28 cellular contexts compared by ENCODE assay signal in genomic region chr9:122418016-122418415, GRCh38. TPM values are rescaled to one million over a fixed set of nuclear protein-coding genes. Genes with fewer than 3 reads are reported as not detected.
"Had no signal": no experiment of that assay in that cellular context is flagged by ENCODE, and none has a peak within 500 bp of the region (broad histone marks: within the 10 kb centered on the region; RNA-seq: fewer than 3 reads in every experiment).

No MANE protein-coding gene starts in this region.

- H3K27me3 ChIP-seq: colonic mucosa, gastrocnemius medialis, ovary, sigmoid colon, spleen, tibial nerve, upper lobe of left lung had no signal

- ATAC-seq: gastrocnemius medialis; left ventricle myocardium superior; lower lobe of right lung; naive thymus-derived CD8-positive, alpha-beta T cell; psoas muscle; right cardiac atrium; stimulated activated memory B cell treated with anti-CD40 and anti-IgM and Interleukin-4, amounts not matched to agents 10 μg/mL and 1 μg/mL and 100 μg/mL, for 72 hours; stimulated activated naive CD8-positive, alpha-beta T cell treated with anti-CD3 and anti-CD28 coated beads, Interleukin-15, Interleukin-2, amounts not matched to agents 100 U/mL and 50 U/mL, for 24 hours had no signal

- H3K9me3 ChIP-seq: colonic mucosa, gastrocnemius medialis, psoas muscle, sigmoid colon had no signal

- H3K4me1 ChIP-seq: colonic mucosa, gastrocnemius medialis, lower lobe of right lung, psoas muscle, sigmoid colon, spleen, tibial nerve, upper lobe of left lung had no signal

- H3K27ac ChIP-seq: colonic mucosa, gastrocnemius medialis, lower lobe of right lung, ovary, psoas muscle, sigmoid colon, skin epidermis, spleen, thoracic aorta, tibial nerve, upper lobe of left lung had no signal

- H3K36me3 ChIP-seq: colonic mucosa, gastrocnemius medialis, lower lobe of right lung, ovary, sigmoid colon, spleen, thoracic aorta, tibial nerve, upper lobe of left lung had no signal

- H3K4me3 ChIP-seq: colonic mucosa, gastrocnemius medialis, lower lobe of right lung, ovary, psoas muscle, sigmoid colon, skin epidermis, spleen, thoracic aorta, tibial nerve, upper lobe of left lung had no signal

- DNase-seq: colonic mucosa; dermis blood vessel endothelial cell; effector memory CD4-positive, alpha-beta T cell; gastrocnemius medialis; head of caudate nucleus; left ventricle myocardium superior; lower lobe of right lung; naive thymus-derived CD8-positive, alpha-beta T cell; occipital lobe; ovary; posterior cingulate gyrus; psoas muscle; right cardiac atrium; sigmoid colon; spleen; stimulated activated CD4-positive, alpha-beta T cell treated with anti-CD3 and anti-CD28 coated beads, Interleukin-4, amount 100 ng/mL, for 4 hours; stimulated activated naive CD8-positive, alpha-beta T cell treated with anti-CD3 and anti-CD28 coated beads, Interleukin-15, Interleukin-2, amounts not matched to agents 100 U/mL and 50 U/mL, for 24 hours; upper lobe of left lung had no signal

RNA-seq across cellular contexts. Expression of gene OR1J1, which starts 59.7 kb away (rescaled TPM):
- total RNA-seq: cerebellum; colonic mucosa; dermis blood vessel endothelial cell; fibroblast of lung; gastrocnemius medialis; glomerular endothelial cell; left ventricle myocardium superior; lower lobe of right lung; mesenteric fat pad; myocyte; naive thymus-derived CD8-positive, alpha-beta T cell; occipital lobe; ovary; psoas muscle; renal cortical epithelial cell; right cardiac atrium; sigmoid colon; spleen; thoracic aorta; tibial nerve; upper lobe of left lung had no signal
